1 cellular context compared by ENCODE assay signal in the genomic region with DNA sequence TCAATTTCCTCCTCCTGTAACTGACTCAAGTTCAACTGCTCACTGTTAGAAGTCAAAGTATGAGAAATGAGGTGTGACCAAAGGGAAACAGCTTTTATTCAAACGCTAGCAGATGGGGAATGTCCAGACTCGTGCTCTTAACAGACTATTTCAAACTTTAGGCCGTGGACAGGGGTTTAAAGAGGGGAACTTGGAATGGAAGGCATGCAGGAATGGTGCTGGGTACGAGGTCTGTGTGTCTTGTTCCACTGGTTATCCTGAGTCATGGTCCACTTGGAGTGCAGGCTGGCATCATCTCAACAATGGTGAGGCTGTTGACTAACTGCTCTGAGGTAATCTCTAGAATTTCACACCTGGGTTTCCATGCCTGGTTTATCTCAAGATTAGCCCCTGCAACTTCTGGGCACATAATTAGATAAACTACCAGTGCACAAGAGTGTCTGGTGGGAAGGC.
TF ChIP-seq lines count a peak whose summit lies in the region.

No MANE protein-coding gene starts in this region.

TF ChIP-seq in IMR-90, 13 proteins besides CTCF, POLR2A, EP300 and RAD21:
- TF ChIP-seq, protein P1, sequence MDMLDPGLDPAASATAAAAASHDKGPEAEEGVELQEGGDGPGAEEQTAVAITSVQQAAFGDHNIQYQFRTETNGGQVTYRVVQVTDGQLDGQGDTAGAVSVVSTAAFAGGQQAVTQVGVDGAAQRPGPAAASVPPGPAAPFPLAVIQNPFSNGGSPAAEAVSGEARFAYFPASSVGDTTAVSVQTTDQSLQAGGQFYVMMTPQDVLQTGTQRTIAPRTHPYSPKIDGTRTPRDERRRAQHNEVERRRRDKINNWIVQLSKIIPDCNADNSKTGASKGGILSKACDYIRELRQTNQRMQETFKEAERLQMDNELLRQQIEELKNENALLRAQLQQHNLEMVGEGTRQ (IDR thresholded peaks at IDR 0.05; ENCODE audit: low read depth, low read length), result no peak
- TF ChIP-seq NFE2L2 (IDR thresholded peaks at IDR 0.05; ENCODE audit: low read depth, low read length), result peak; percentile 23; the same call in 1 of the 2 replicates
